In genomic region chr1:85612704-85613361, GRCh38 we compare ENCODE assay signal across 1 cellular context.
A peak's percentile ranks its signal among the peaks of the same experiment; 100 is the strongest.
TF ChIP-seq lines count a peak whose summit lies in the region.

No MANE protein-coding gene starts in this region.

TF ChIP-seq in HepG2, 621 proteins besides CTCF, POLR2A, EP300 and RAD21 (continued from another document):
- TF ChIP-seq ZUFSP (CRISPR knock-in tag; IDR thresholded peaks at IDR 0.05; ENCODE audit: borderline replicate concordance), result no peak
- TF ChIP-seq ZNF224 (CRISPR knock-in tag; IDR thresholded peaks at IDR 0.05), result no peak
- TF ChIP-seq ZFX (CRISPR knock-in tag; IDR thresholded peaks at IDR 0.05; ENCODE audit: low read depth), result no peak
- TF ChIP-seq TARDBP (CRISPR knock-in tag; IDR thresholded peaks at IDR 0.05), result 0 out of 2 replicates have a peak, but pooled peaks have one; percentile 29
- TF ChIP-seq ERF (CRISPR knock-in tag; IDR thresholded peaks at IDR 0.05), result 0 out of 2 replicates have a peak, but pooled peaks have one; percentile 8
- TF ChIP-seq ZSCAN9 (CRISPR knock-in tag; IDR thresholded peaks at IDR 0.05; ENCODE audit: borderline replicate concordance), result 0 out of 2 replicates have a peak, but pooled peaks have one; percentile 26
- TF ChIP-seq XBP1 (CRISPR knock-in tag; IDR thresholded peaks at IDR 0.05), result no peak
- peak; percentile 41; the same call in 1 of the 2 replicates for TF ChIP-seq MED1 (CRISPR knock-in tag; IDR thresholded peaks at IDR 0.05)
- TF ChIP-seq ZNF574 (CRISPR knock-in tag; IDR thresholded peaks at IDR 0.05), result no peak
- no peak for TF ChIP-seq SOX13 (IDR thresholded peaks at IDR 0.05)
- TF ChIP-seq SOX13 (CRISPR knock-in tag; conservative IDR thresholded peaks at IDR 0.05 in 1 of 2, IDR thresholded peaks at IDR 0.05 in 1 of 2), result peak in 1 of 2 experiments; percentile 5; a peak in 1 of 4 replicates
- 0 out of 2 replicates have a peak, but pooled peaks have one; percentile 22 for TF ChIP-seq KAT8 (CRISPR knock-in tag; IDR thresholded peaks at IDR 0.05)
- no peak for TF ChIP-seq FUBP1 (CRISPR knock-in tag; IDR thresholded peaks at IDR 0.05; ENCODE audit: borderline replicate concordance)
- TF ChIP-seq SNAPC5 (CRISPR knock-in tag; IDR thresholded peaks at IDR 0.05; ENCODE audit: borderline replicate concordance), result no peak
- peak; percentile 89 for TF ChIP-seq TFAP4 (IDR thresholded peaks at IDR 0.05; ENCODE audit: borderline replicate concordance, low read depth)
- TF ChIP-seq HNF1B (CRISPR knock-in tag; IDR thresholded peaks at IDR 0.05), result 0 out of 2 replicates have a peak, but pooled peaks have one; percentile 40
- TF ChIP-seq SMC3 (IDR thresholded peaks at IDR 0.05; ENCODE audit: low read length), result peak; percentile 70
- TF ChIP-seq CHD4 (IDR thresholded peaks at IDR 0.05; ENCODE audit: borderline replicate concordance, low read length), result no peak
- TF ChIP-seq ZNF256 (CRISPR knock-in tag; conservative IDR thresholded peaks at IDR 0.05), result no peak
- no peak; the same call in 1 of the 2 replicates for TF ChIP-seq ZNF264 (CRISPR knock-in tag; IDR thresholded peaks at IDR 0.05)
- 0 out of 2 replicates have a peak, but pooled peaks have one; percentile 26 for TF ChIP-seq ELF3 (CRISPR knock-in tag; IDR thresholded peaks at IDR 0.05)
- no peak for TF ChIP-seq AGO2 (optimal IDR thresholded peaks at IDR 0.05; ENCODE audit: low read depth, low read length)
- no peak for TF ChIP-seq ZNF468 (CRISPR knock-in tag; IDR thresholded peaks at IDR 0.05)
- TF ChIP-seq SAP130 (CRISPR knock-in tag; IDR thresholded peaks at IDR 0.05; ENCODE audit: low read depth), result peak; percentile 69
- TF ChIP-seq ZZZ3 (CRISPR knock-in tag; IDR thresholded peaks at IDR 0.05; ENCODE audit: borderline replicate concordance), result no peak
- no peak for TF ChIP-seq STAT5B (CRISPR knock-in tag; IDR thresholded peaks at IDR 0.05)
- TF ChIP-seq CEBPB (IDR thresholded peaks at IDR 0.05; ENCODE audit: borderline replicate concordance, low read depth, low read length), result no peak
- TF ChIP-seq ZNF562 (CRISPR knock-in tag; IDR thresholded peaks at IDR 0.05; ENCODE audit: borderline replicate concordance), result no peak
- TF ChIP-seq DNMT3B (CRISPR knock-in tag; conservative IDR thresholded peaks at IDR 0.05), result no peak
- TF ChIP-seq ZNF768 (CRISPR knock-in tag; IDR thresholded peaks at IDR 0.05), result no peak
- TF ChIP-seq TEAD3 (CRISPR knock-in tag; optimal IDR thresholded peaks at IDR 0.05; ENCODE audit: borderline replicate concordance), result peak; percentile 79
